In the genomic region with DNA sequence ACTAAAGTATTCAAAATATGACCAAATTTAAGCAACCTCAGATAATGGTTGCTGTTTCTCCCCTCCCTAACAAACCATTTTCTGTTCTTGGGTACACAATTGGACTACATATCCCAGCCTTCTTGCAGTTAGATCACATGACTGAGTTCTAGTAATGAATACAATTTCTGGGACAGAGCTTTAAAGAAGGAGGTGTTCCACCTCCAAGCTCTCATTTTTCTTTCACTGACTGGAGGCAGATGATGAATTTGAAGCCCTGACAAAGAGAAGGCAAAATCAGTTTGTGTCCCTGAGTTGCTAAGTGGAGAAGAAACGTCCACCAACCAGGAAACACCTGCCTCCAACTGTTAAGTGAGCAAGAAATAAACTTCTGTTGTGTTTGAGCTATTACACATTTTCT, we compare ENCODE assay signal across 12 cellular contexts.
DNase-seq lines count a peak whose midpoint lies in the region; ATAC-seq and TF ChIP-seq lines count a peak whose summit lies in the region.
"Had no signal": no experiment of that assay in that cellular context is flagged by ENCODE, and none has a peak within 500 bp of the region (broad histone marks: within the 10 kb centered on the region; RNA-seq: fewer than 3 reads in every experiment).

No MANE protein-coding gene starts in this region.

- no peak overlapping the region for H3K4me3 Mint-ChIP-seq in glutamatergic neuron (ENCODE audit: unreplicated experiment)
- H3K4me3 Mint-ChIP-seq: B cell; stimulated activated memory B cell treated with anti-CD40 and anti-IgM and Interleukin-4, amounts not matched to agents 10 μg/mL and 1 μg/mL and 100 μg/mL, for 72 hours had no signal

- H2AFZ ChIP-seq in hepatocyte: peak overlapping the region; percentile 43

- H3K4me2 ChIP-seq in hepatocyte: peak overlapping the region; percentile 32

- no peaks in the 10 kb centered on the region for H3K79me2 ChIP-seq in hepatocyte

- no peak for TF ChIP-seq POLR2A in adrenal gland (IDR thresholded peaks at IDR 0.05)

- H3K36me3 ChIP-seq in hepatocyte (replicated peaks; ENCODE audit: insufficient read depth, low read depth): no peaks in the 10 kb centered on the region
- no peaks in the 10 kb centered on the region for H3K36me3 ChIP-seq in adrenal gland (replicated peaks in 1 of 2)
- H3K36me3 ChIP-seq: heart left ventricle had no signal

- peak; percentile 72 for DNase-seq in Ammon's horn (ENCODE audit: low spot score)
- DNase-seq in NCI-H2171 treated with DMSO at 0.1 percent for 48 hours (lab: John Stamatoyannopoulos, UW): peak; percentile 68
- no peak for DNase-seq in hepatocyte (ENCODE audit: low spot score)
- DNase-seq in glutamatergic neuron: no peak
- DNase-seq in adrenal gland: no peak
- no peak for DNase-seq in NOMO-1 (lab: John Stamatoyannopoulos, UW; ENCODE audit: unreplicated experiment in 2 of 2)
- DNase-seq: heart left ventricle, NCI-H446 had no signal

- no peak overlapping the region for H3K4me3 ChIP-seq in hepatocyte
- no peak overlapping the region for H3K4me3 ChIP-seq in adrenal gland
- H3K4me3 ChIP-seq: heart left ventricle had no signal

- intact Hi-C loops in adrenal gland (cut with DNase I): no loop called here

- H3K36me3 Mint-ChIP-seq in glutamatergic neuron (ENCODE audit: unreplicated experiment): no peaks in the 10 kb centered on the region
- H3K36me3 Mint-ChIP-seq: stimulated activated memory B cell treated with anti-CD40 and anti-IgM and Interleukin-4, amounts not matched to agents 10 μg/mL and 1 μg/mL and 100 μg/mL, for 72 hours had no signal

- no peaks in the 10 kb centered on the region for H3K9me2 ChIP-seq in hepatocyte (replicated peaks; ENCODE audit: insufficient read depth)

- H3K9me3 ChIP-seq in hepatocyte (ENCODE audit: low read depth): no peaks in the 10 kb centered on the region
- H3K9me3 ChIP-seq in adrenal gland (replicated peaks in 1 of 3): no peaks in the 10 kb centered on the region
- H3K9me3 ChIP-seq: heart left ventricle had no signal

- H3K27me3 ChIP-seq in hepatocyte (no peaks in the 10 kb centered on the region), adrenal gland (no peaks in the 10 kb centered on the region)
- H3K27me3 ChIP-seq: heart left ventricle had no signal

- H3K27ac ChIP-seq in hepatocyte (peak overlapping the region; percentile 67), adrenal gland (no peak overlapping the region)
- H3K27ac ChIP-seq: heart left ventricle had no signal

- no peak for TF ChIP-seq CTCF in hepatocyte (IDR thresholded peaks at IDR 0.05; ENCODE audit: poor library complexity)
- TF ChIP-seq CTCF in glutamatergic neuron (IDR thresholded peaks at IDR 0.05; ENCODE audit: partially characterized antibody, unreplicated experiment): no peak
- TF ChIP-seq CTCF in adrenal gland (IDR thresholded peaks at IDR 0.05): no peak

- 45% methylated on average over 1 of the region's 1 CpG for WGBS in hepatocyte (ENCODE audit: low lambda C conversion rate, missing lambda C conversion rate)
- 23 to 32% (median 31%) methylated on average over 1 of the region's 1 CpG for whole genome bisulfite sequencing in adrenal gland, 4 donors

- H3K9me3 Mint-ChIP-seq in glutamatergic neuron (ENCODE audit: unreplicated experiment): no peaks in the 10 kb centered on the region
- H3K9me3 Mint-ChIP-seq: stimulated activated memory B cell treated with anti-CD40 and anti-IgM and Interleukin-4, amounts not matched to agents 10 μg/mL and 1 μg/mL and 100 μg/mL, for 72 hours had no signal

- H3K4me1 Mint-ChIP-seq in glutamatergic neuron (ENCODE audit: low read depth, unreplicated experiment): no peaks in the 10 kb centered on the region
- H3K4me1 Mint-ChIP-seq: B cell; stimulated activated memory B cell treated with anti-CD40 and anti-IgM and Interleukin-4, amounts not matched to agents 10 μg/mL and 1 μg/mL and 100 μg/mL, for 72 hours had no signal

- no peaks in the 10 kb centered on the region for H4K20me1 ChIP-seq in hepatocyte (ENCODE audit: insufficient read depth, poor library complexity, severe bottlenecking)

- no peaks in the 10 kb centered on the region for H3K27me3 Mint-ChIP-seq in glutamatergic neuron (ENCODE audit: unreplicated experiment)
- H3K27me3 Mint-ChIP-seq: B cell; stimulated activated memory B cell treated with anti-CD40 and anti-IgM and Interleukin-4, amounts not matched to agents 10 μg/mL and 1 μg/mL and 100 μg/mL, for 72 hours had no signal

- ATAC-seq in GM19395 (IDR thresholded peaks at IDR 0.05; ENCODE audit: unreplicated experiment) (peak; percentile 48), HG02840 (IDR thresholded peaks at IDR 0.05; ENCODE audit: low FRiP score, unreplicated experiment) (no peak)
- ATAC-seq: heart left ventricle; stimulated activated memory B cell treated with anti-CD40 and anti-IgM and Interleukin-4, amounts not matched to agents 10 μg/mL and 1 μg/mL and 100 μg/mL, for 72 hours had no signal

- H3K4me1 ChIP-seq in hepatocyte (ENCODE audit: insufficient read depth): peaks cover 23% of the 10 kb centered on the region
- H3K4me1 ChIP-seq in adrenal gland (replicated peaks in 1 of 2): peaks cover 0 to 6% of the 10 kb centered on the region in 2 donors

- H3K27ac Mint-ChIP-seq in glutamatergic neuron (ENCODE audit: unreplicated experiment): no peak overlapping the region
- H3K27ac Mint-ChIP-seq: B cell; stimulated activated memory B cell treated with anti-CD40 and anti-IgM and Interleukin-4, amounts not matched to agents 10 μg/mL and 1 μg/mL and 100 μg/mL, for 72 hours had no signal

Comparison
In these comparisons a context has a peak if more than half of its experiments do, and no peak if none do; other contexts are left out.
1. DNase-seq: peak in Ammon's horn (single experiment) and NCI-H2171 treated with DMSO at 0.1 percent for 48 hours (single experiment); none in hepatocyte (single experiment), glutamatergic neuron (single experiment), adrenal gland (0 of 7) and NOMO-1 (0 of 2).